Comparison of ENCODE assay signal across 20 cellular contexts in genomic region chr3:174858353-174858752, GRCh38. TPM values are rescaled to one million over a fixed set of nuclear protein-coding genes. Genes with fewer than 3 reads are reported as not detected.
DNase-seq lines count a peak whose midpoint lies in the region; ATAC-seq and TF ChIP-seq lines count a peak whose summit lies in the region.
"Had no signal": no experiment of that assay in that cellular context is flagged by ENCODE, and none has a peak within 500 bp of the region (broad histone marks: within the 10 kb centered on the region; RNA-seq: fewer than 3 reads in every experiment).

No MANE protein-coding gene starts in this region.

- H3K79me2 ChIP-seq in HCT116 (ENCODE audit: insufficient read depth, low read length): no peaks in the 10 kb centered on the region
- H3K79me2 ChIP-seq in PC-3 (ENCODE audit: low read length): no peaks in the 10 kb centered on the region

- no peak overlapping the region for H3K27ac ChIP-seq in HCT116 (ENCODE audit: low read depth, low read length)
- H3K27ac ChIP-seq in PC-3 (ENCODE audit: low read length): peak overlapping the region; percentile 40
- H3K27ac ChIP-seq: lower lobe of right lung, neutrophil, SK-N-MC, spleen had no signal

- RAD21 ChIA-PET in HCT116 (lab: Charles Lee; ENCODE audit: low non-redundant PET in 1 of 2, low total read pairs in 2 of 2, uncharacterized antibody in 2 of 2, unreplicated experiment in 2 of 2): no interaction called here

- H3K4me1 ChIP-seq in HCT116 (ENCODE audit: control insufficient read depth in 1 of 2, insufficient read depth in 2 of 2, low read length in 2 of 2): peaks cover 15 to 28% of the 10 kb centered on the region in 2 experiments
- H3K4me1 ChIP-seq in PC-3 (ENCODE audit: insufficient read depth, low read length): peaks cover 41% of the 10 kb centered on the region
- H3K4me1 ChIP-seq: BE2C, lower lobe of right lung, spleen had no signal

- no peak for TF ChIP-seq RAD21 in HCT116 (IDR thresholded peaks at IDR 0.05; ENCODE audit: low read depth)

- no peak overlapping the region for H3K4me3 ChIP-seq in HCT116 (replicated peaks in 1 of 2; ENCODE audit: low read depth in 1 of 2, low read length in 2 of 2)
- H3K4me3 ChIP-seq in PC-3 (ENCODE audit: low read length): peak overlapping the region; percentile 46
- no peak overlapping the region for H3K4me3 ChIP-seq in fibroblast of the aortic adventitia (ENCODE audit: low read depth, low read length)
- H3K4me3 ChIP-seq: lower lobe of right lung, SK-N-MC, spleen had no signal

- no peaks in the 10 kb centered on the region for H3K36me3 Mint-ChIP-seq in activated T-cell treated with anti-CD3 and anti-CD28 coated beads, Interleukin-2, amount 50 U/mL, for 4 hours (ENCODE audit: insufficient read depth)

- no peak overlapping the region for H3K4me2 ChIP-seq in HCT116 (ENCODE audit: low read length)
- peak overlapping the region; percentile 77 for H3K4me2 ChIP-seq in PC-3 (ENCODE audit: low read length)

- H4K20me1 ChIP-seq in HCT116 (ENCODE audit: insufficient read depth): no peaks in the 10 kb centered on the region
- H4K20me1 ChIP-seq in PC-3 (ENCODE audit: low read length): no peaks in the 10 kb centered on the region

- H3K9me3 ChIP-seq in HCT116 (ENCODE audit: control insufficient read depth in 1 of 2, insufficient read depth in 1 of 2, low read depth in 1 of 2, low read length in 2 of 2) (no peaks in the 10 kb centered on the region), PC-3 (ENCODE audit: low read length) (no peaks in the 10 kb centered on the region)
- H3K9me3 ChIP-seq: BE2C, lower lobe of right lung, neutrophil had no signal

- no peak for TF ChIP-seq POLR2A in HCT116 (IDR thresholded peaks at IDR 0.05; ENCODE audit: borderline replicate concordance, extremely low read depth, insufficient read depth, insufficient read length)

- ATAC-seq in HCT116: no peak
- no peak for ATAC-seq in PC-3
- ATAC-seq in GM18498 (IDR thresholded peaks at IDR 0.05; ENCODE audit: unreplicated experiment): no peak
- ATAC-seq in activated T-cell treated with anti-CD3 and anti-CD28 coated beads, Interleukin-2, amount 50 U/mL, for 4 hours: no peak
- ATAC-seq: activated naive CD8-positive, alpha-beta T cell treated with anti-CD3 and anti-CD28 coated beads, Interleukin-2, amount 50 U/mL, for 24 hours had no signal

- no peak overlapping the region for H3K4me3 Mint-ChIP-seq in activated T-cell treated with anti-CD3 and anti-CD28 coated beads, Interleukin-2, amount 50 U/mL, for 4 hours
- H3K4me3 Mint-ChIP-seq: activated naive CD8-positive, alpha-beta T cell treated with anti-CD3 and anti-CD28 coated beads, Interleukin-2, amount 50 U/mL, for 24 hours had no signal

- CTCF ChIA-PET in HCT116 (lab: Charles Lee): no interaction called here
- CTCF ChIA-PET in PC-3 (lab: Charles Lee): no interaction called here

- intact Hi-C loops in HCT116 (cut with micrococcal nuclease): no loop called here
- intact Hi-C loops in PC-3 (cut with micrococcal nuclease): no loop called here

- H3K9me2 ChIP-seq in HCT116 (ENCODE audit: insufficient read depth) (no peaks in the 10 kb centered on the region), PC-3 (replicated peaks; ENCODE audit: low read length) (no peaks in the 10 kb centered on the region)

- H3K27me3 ChIP-seq in HCT116 (ENCODE audit: insufficient read depth, low read length): no peaks in the 10 kb centered on the region
- no peaks in the 10 kb centered on the region for H3K27me3 ChIP-seq in PC-3 (ENCODE audit: low read length)
- H3K27me3 ChIP-seq: BE2C, neutrophil, spleen had no signal

- H2AFZ ChIP-seq in HCT116 (ENCODE audit: low read depth, low read length, poor library complexity, severe bottlenecking): peak overlapping the region; percentile 59
- H2AFZ ChIP-seq in PC-3 (ENCODE audit: low read length): peak overlapping the region; percentile 10; the same call in 1 of the 2 replicates

- DNase-seq in HCT116 (ENCODE audit: low read depth, low spot score) (no peak), PC-3 (no peak), fibroblast of the aortic adventitia (ENCODE audit: low read depth) (no peak), renal cortical epithelial cell (ENCODE audit: low read depth) (peak; percentile 98), T-helper 1 cell (no peak)
- no peak for DNase-seq in activated T-cell treated with anti-CD3 and anti-CD28 coated beads, Interleukin-2, amount 50 U/mL, for 4 hours
- DNase-seq: activated CD4-positive, alpha-beta T cell treated with anti-CD3 and anti-CD28 coated beads, Interleukin-2, amount 50 U/mL, for 48 hours; activated CD8-positive, alpha-beta memory T cell treated with anti-CD3 and anti-CD28 coated beads, Interleukin-2, amount 50 U/mL, for 48 hours; activated gamma-delta T cell; activated naive CD8-positive, alpha-beta T cell treated with anti-CD3 and anti-CD28 coated beads, Interleukin-2, amount 50 U/mL, for 24 hours; BE2C; foreskin fibroblast; lower lobe of right lung; RPMI8226; spleen; stimulated activated CD4-positive, alpha-beta T cell treated with anti-CD3 and anti-CD28 coated beads, Interleukin-4, amount 100 ng/mL, for 1 hour; stimulated activated naive CD4-positive, alpha-beta T cell had no signal

- BruUV-seq in HCT116 (replicated peaks; lab: Mats Ljungman, UMichigan) (no TSS peak), PC-3 (replicated peaks; lab: Mats Ljungman, UMichigan) (no TSS peak)

- peaks cover 7% of the 10 kb centered on the region for H3K9me3 Mint-ChIP-seq in activated T-cell treated with anti-CD3 and anti-CD28 coated beads, Interleukin-2, amount 50 U/mL, for 4 hours

- no peak for TF ChIP-seq CTCF in HCT116 (IDR thresholded peaks at IDR 0.05 in 2 of 3, conservative IDR thresholded peaks at IDR 0.05 in 1 of 3; ENCODE audit: borderline replicate concordance in 1 of 3, insufficient read depth in 1 of 3, low read depth in 2 of 3, low read length in 2 of 3)
- TF ChIP-seq CTCF in PC-3 (conservative IDR thresholded peaks at IDR 0.05; ENCODE audit: low read depth, low read length): no peak
- TF ChIP-seq CTCF in fibroblast of the aortic adventitia (IDR thresholded peaks at IDR 0.05; ENCODE audit: insufficient read depth, low read length): peak; percentile 4

- no peak overlapping the region for H3K9ac ChIP-seq in HCT116 (ENCODE audit: low read length)
- H3K9ac ChIP-seq in PC-3 (ENCODE audit: low read length): no peak overlapping the region

- no peaks in the 10 kb centered on the region for H3K4me1 Mint-ChIP-seq in activated T-cell treated with anti-CD3 and anti-CD28 coated beads, Interleukin-2, amount 50 U/mL, for 4 hours (ENCODE audit: low read depth)
- H3K4me1 Mint-ChIP-seq: activated naive CD8-positive, alpha-beta T cell treated with anti-CD3 and anti-CD28 coated beads, Interleukin-2, amount 50 U/mL, for 24 hours had no signal

- H3K36me3 ChIP-seq in HCT116 (ENCODE audit: control insufficient read depth in 1 of 2, insufficient read depth in 2 of 2, low read length in 2 of 2) (no peaks in the 10 kb centered on the region), PC-3 (ENCODE audit: low read depth, low read length) (no peaks in the 10 kb centered on the region)
- H3K36me3 ChIP-seq: BE2C, lower lobe of right lung, neutrophil, spleen had no signal

- POLR2A ChIA-PET in HCT116 (lab: Charles Lee): no interaction called here
- POLR2A ChIA-PET in PC-3 (lab: Charles Lee; ENCODE audit: unreplicated experiment): no interaction called here

- H3F3A ChIP-seq in PC-3 (ENCODE audit: low read length, unreplicated experiment): no peaks in the 10 kb centered on the region

- H3K27me3 Mint-ChIP-seq in activated T-cell treated with anti-CD3 and anti-CD28 coated beads, Interleukin-2, amount 50 U/mL, for 4 hours (ENCODE audit: low read depth): no peaks in the 10 kb centered on the region
- H3K27me3 Mint-ChIP-seq: activated naive CD8-positive, alpha-beta T cell treated with anti-CD3 and anti-CD28 coated beads, Interleukin-2, amount 50 U/mL, for 24 hours had no signal

TF ChIP-seq in HCT116, 20 proteins besides CTCF, POLR2A, EP300 and RAD21 (continues in another document):
- no peak for TF ChIP-seq YY1 (IDR thresholded peaks at IDR 0.05; ENCODE audit: extremely low read depth, insufficient replicate concordance, low read depth, low read length)
- no peak for TF ChIP-seq ZFX (IDR thresholded peaks at IDR 0.05)
- no peak for TF ChIP-seq CEBPB (IDR thresholded peaks at IDR 0.05; ENCODE audit: low read depth)
- TF ChIP-seq ELF1 (IDR thresholded peaks at IDR 0.05; ENCODE audit: borderline replicate concordance, low read depth): no peak
- TF ChIP-seq REST (IDR thresholded peaks at IDR 0.05; ENCODE audit: low read depth): no peak

RNA-seq across cellular contexts. Expression of gene NAALADL2, which starts 0.8 kb away (rescaled TPM):
- total RNA-seq in HCT116 (2021; ENCODE audit: unreplicated experiment): 2.9 TPM
- polyA plus RNA-seq in HCT116 (2012): 0.17 and 0.33 TPM in 2 replicates
- total RNA-seq in PC-3 (2014; rRNA removed): 1.7 and 1.9 TPM in 2 replicates
- 11.4 and 54.5 TPM in 2 replicates for total RNA-seq in fibroblast of the aortic adventitia (ENCODE audit: low replicate concordance)
- total RNA-seq in renal cortical epithelial cell: 3.0 and 6.0 TPM in 2 replicates
- total RNA-seq in activated T-cell treated with anti-CD3 and anti-CD28 coated beads, Interleukin-2, amount 50 U/mL, for 4 hours: under 1 TPM; 0.26 to 0.33 (median 0.33) TPM
